Comparison of ENCODE assay signal across 1 cellular context in genomic region chr9:27573699-27574265, GRCh38.
TF ChIP-seq lines count a peak whose summit lies in the region.

No MANE protein-coding gene starts in this region.

TF ChIP-seq in HepG2, 621 proteins besides CTCF, POLR2A, EP300 and RAD21 (continued from another document and continues in another):
- TF ChIP-seq ZMYM2 (CRISPR knock-in tag; IDR thresholded peaks at IDR 0.05) (no peak), ZNF44 (CRISPR knock-in tag; IDR thresholded peaks at IDR 0.05) (0 out of 2 replicates have a peak, but pooled peaks have one; percentile 52), KDM4B (CRISPR knock-in tag; IDR thresholded peaks at IDR 0.05) (no peak), ZBTB38 (CRISPR knock-in tag; IDR thresholded peaks at IDR 0.05) (peak; percentile 53; the same call in 1 of the 2 replicates), KDM2A (CRISPR knock-in tag; IDR thresholded peaks at IDR 0.05; ENCODE audit: borderline replicate concordance, low read depth) (peak; percentile 77), ZSCAN12 (CRISPR knock-in tag; IDR thresholded peaks at IDR 0.05) (no peak), SRF (IDR thresholded peaks at IDR 0.05; ENCODE audit: low read depth, low read length) (no peak), SP4 (CRISPR knock-in tag; IDR thresholded peaks at IDR 0.05) (peak; percentile 66; the same call in 1 of the 2 replicates), CEBPG (CRISPR knock-in tag; IDR thresholded peaks at IDR 0.05) (peak; percentile 52), PLSCR1 (CRISPR knock-in tag; IDR thresholded peaks at IDR 0.05; ENCODE audit: borderline replicate concordance) (no peak), ZNF138 (CRISPR knock-in tag; IDR thresholded peaks at IDR 0.05; ENCODE audit: low read depth) (no peak), ZNF20 (CRISPR knock-in tag; IDR thresholded peaks at IDR 0.05) (no peak), HCFC1 (IDR thresholded peaks at IDR 0.05; ENCODE audit: low read depth, low read length) (peak; percentile 35; the same call in 1 of the 2 replicates), ZNF7 (CRISPR knock-in tag; IDR thresholded peaks at IDR 0.05) (no peak), ZNF512 (CRISPR knock-in tag; IDR thresholded peaks at IDR 0.05) (no peak), ZNF709 (CRISPR knock-in tag; IDR thresholded peaks at IDR 0.05) (no peak), NRL (CRISPR knock-in tag; IDR thresholded peaks at IDR 0.05; ENCODE audit: borderline replicate concordance) (no peak), TCF7 (IDR thresholded peaks at IDR 0.05; ENCODE audit: low read depth) (peak; percentile 23; the same call in 1 of the 2 replicates), MXD1 (CRISPR knock-in tag; IDR thresholded peaks at IDR 0.05) (no peak), EZH2 (conservative IDR thresholded peaks at IDR 0.05; ENCODE audit: low read depth, low read length) (no peak), ZHX2 (IDR thresholded peaks at IDR 0.05; ENCODE audit: low read depth) (peak; percentile 99), ZHX2 (CRISPR knock-in tag; IDR thresholded peaks at IDR 0.05; ENCODE audit: borderline replicate concordance) (no peak), DBP (CRISPR knock-in tag; IDR thresholded peaks at IDR 0.05; ENCODE audit: not compliant biosample characterization) (no peak), ZNF501 (CRISPR knock-in tag; IDR thresholded peaks at IDR 0.05) (0 out of 2 replicates have a peak, but pooled peaks have one; percentile 44), HMG20A (CRISPR knock-in tag; IDR thresholded peaks at IDR 0.05; ENCODE audit: borderline replicate concordance) (no peak), FOXO1 (CRISPR knock-in tag; IDR thresholded peaks at IDR 0.05) (no peak), ATF6 (CRISPR knock-in tag; conservative IDR thresholded peaks at IDR 0.05) (no peak), SSRP1 (CRISPR knock-in tag; IDR thresholded peaks at IDR 0.05) (no peak), PITX1 (CRISPR knock-in tag; IDR thresholded peaks at IDR 0.05) (0 out of 2 replicates have a peak, but pooled peaks have one; percentile 32), ZNF335 (CRISPR knock-in tag; IDR thresholded peaks at IDR 0.05) (0 out of 2 replicates have a peak, but pooled peaks have one; percentile 18), ZNF367 (CRISPR knock-in tag; IDR thresholded peaks at IDR 0.05; ENCODE audit: borderline replicate concordance) (no peak), FOXC1 (CRISPR knock-in tag; IDR thresholded peaks at IDR 0.05; ENCODE audit: borderline replicate concordance) (no peak), ETV6 (CRISPR knock-in tag; conservative IDR thresholded peaks at IDR 0.05) (no peak), SP5 (CRISPR knock-in tag; IDR thresholded peaks at IDR 0.05; ENCODE audit: borderline replicate concordance, low read depth) (peak; percentile 83), SETDB1 (CRISPR knock-in tag; IDR thresholded peaks at IDR 0.05; ENCODE audit: borderline replicate concordance) (no peak), ZNF570 (CRISPR knock-in tag; IDR thresholded peaks at IDR 0.05; ENCODE audit: borderline replicate concordance) (no peak), MLXIP (CRISPR knock-in tag; IDR thresholded peaks at IDR 0.05; ENCODE audit: borderline replicate concordance) (no peak), ZNF615 (CRISPR knock-in tag; IDR thresholded peaks at IDR 0.05; ENCODE audit: borderline replicate concordance) (no peak), NR0B2 (CRISPR knock-in tag; IDR thresholded peaks at IDR 0.05) (no peak), ZNF547 (CRISPR knock-in tag; IDR thresholded peaks at IDR 0.05) (no peak), ZNF24 (IDR thresholded peaks at IDR 0.05) (no peak), ISX (CRISPR knock-in tag; conservative IDR thresholded peaks at IDR 0.05) (no peak), YEATS2 (CRISPR knock-in tag; IDR thresholded peaks at IDR 0.05; ENCODE audit: borderline replicate concordance) (peak; percentile 88), RFX3 (CRISPR knock-in tag; IDR thresholded peaks at IDR 0.05) (no peak), E2F1 (CRISPR knock-in tag; IDR thresholded peaks at IDR 0.05) (no peak), ZBTB42 (CRISPR knock-in tag; IDR thresholded peaks at IDR 0.05) (no peak), KLF15 (CRISPR knock-in tag; IDR thresholded peaks at IDR 0.05; ENCODE audit: borderline replicate concordance) (no peak), KLF13 (CRISPR knock-in tag; IDR thresholded peaks at IDR 0.05) (no peak), ZFP36L2 (CRISPR knock-in tag; IDR thresholded peaks at IDR 0.05) (no peak), CSRNP1 (CRISPR knock-in tag; IDR thresholded peaks at IDR 0.05) (no peak)
